ENCODE assay signal across 8 cellular contexts in the genomic region with DNA sequence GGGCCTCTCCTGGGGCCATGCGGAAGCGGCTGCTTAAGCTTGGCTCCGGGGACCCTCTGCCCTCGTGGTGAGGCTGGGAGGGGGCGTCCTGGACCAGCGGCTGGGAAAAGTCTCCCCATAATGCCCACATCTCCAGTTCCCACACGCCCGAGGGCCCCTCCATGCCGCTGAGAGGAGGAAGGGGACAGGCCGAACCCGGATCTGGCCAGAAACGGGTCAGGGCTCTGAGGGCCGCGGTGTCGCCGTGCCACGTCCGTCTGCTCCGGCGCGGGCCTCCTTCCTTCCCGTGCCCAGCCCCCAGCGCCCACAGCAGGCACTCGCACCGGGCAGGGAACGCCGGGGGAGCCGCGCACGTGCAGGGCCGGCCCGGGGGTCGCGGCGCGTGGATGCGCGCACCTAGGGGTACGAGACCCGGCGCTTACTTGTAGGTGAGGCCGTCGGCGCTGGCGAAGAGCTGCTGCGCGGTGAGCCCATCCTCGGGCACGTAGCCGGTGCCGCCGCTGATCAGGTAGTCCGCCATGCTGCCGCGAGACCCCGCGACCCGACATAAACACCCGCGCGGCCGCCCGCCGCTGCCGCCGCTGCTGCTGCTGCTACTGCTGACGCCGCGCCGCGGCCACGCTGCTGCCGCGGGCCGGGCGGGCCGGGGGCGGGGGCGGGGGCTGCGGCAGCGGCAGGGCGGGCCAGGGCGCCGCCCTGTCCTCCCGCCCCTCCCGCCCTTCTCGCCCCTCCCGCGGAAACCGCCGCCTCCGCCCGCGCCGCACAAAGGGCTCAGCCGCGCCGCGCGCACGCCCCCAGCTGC. TPM values are rescaled to one million over a fixed set of nuclear protein-coding genes. Genes with fewer than 3 reads are reported as not detected.
DNase-seq lines count a peak whose midpoint lies in the region; ATAC-seq and TF ChIP-seq lines count a peak whose summit lies in the region.

No MANE protein-coding gene starts in this region.

- H3K9me3 ChIP-seq in MG63, result no peaks in the 10 kb centered on the region
- H3K9me3 ChIP-seq in mucosa of descending colon, result no peaks in the 10 kb centered on the region

- peaks cover 45% of the 10 kb centered on the region for H3K4me1 Mint-ChIP-seq in stimulated activated naive CD8-positive, alpha-beta T cell treated with anti-CD3 and anti-CD28 coated beads, Interleukin-15, Interleukin-2, amounts not matched to agents 100 ng/mL and 50 ng/mL, for 24 hours (ENCODE audit: low read depth)

- H3K9me3 Mint-ChIP-seq in stimulated activated naive CD8-positive, alpha-beta T cell treated with anti-CD3 and anti-CD28 coated beads, Interleukin-15, Interleukin-2, amounts not matched to agents 100 ng/mL and 50 ng/mL, for 24 hours, result no peaks in the 10 kb centered on the region

- peak overlapping the region; percentile 91 for H3K4me3 Mint-ChIP-seq in stimulated activated naive CD8-positive, alpha-beta T cell treated with anti-CD3 and anti-CD28 coated beads, Interleukin-15, Interleukin-2, amounts not matched to agents 100 ng/mL and 50 ng/mL, for 24 hours

- DNase-seq in MG63 (peak; percentile 47), mucosa of descending colon (peak; percentile 58 to 78 (median 74)), cortex of kidney (lab: John Stamatoyannopoulos, UW) (no peak)
- peak; percentile 64 to 68 for DNase-seq in activated CD4-positive, alpha-beta T cell treated with anti-CD3 and anti-CD28 coated beads for 4 hours
- peak; percentile 56 for DNase-seq in effector CD4-positive, alpha-beta T cell

- TF ChIP-seq CTCF in mucosa of descending colon (IDR thresholded peaks at IDR 0.05), result no peak

- H3K36me3 Mint-ChIP-seq in stimulated activated naive CD8-positive, alpha-beta T cell treated with anti-CD3 and anti-CD28 coated beads, Interleukin-15, Interleukin-2, amounts not matched to agents 100 ng/mL and 50 ng/mL, for 24 hours (ENCODE audit: low read depth), result peaks cover 27% of the 10 kb centered on the region

- peak overlapping the region; percentile 90 for H3K27ac Mint-ChIP-seq in stimulated activated naive CD8-positive, alpha-beta T cell treated with anti-CD3 and anti-CD28 coated beads, Interleukin-15, Interleukin-2, amounts not matched to agents 100 ng/mL and 50 ng/mL, for 24 hours

- H3K27me3 ChIP-seq in MG63, result no peaks in the 10 kb centered on the region

- intact Hi-C loops in mucosa of descending colon (cut with DNase I, micrococcal nuclease), result no loop called here

- H3K4me3 ChIP-seq in GM08714 (ENCODE audit: low read length), result peak overlapping the region; percentile 76
- peak overlapping the region; percentile 67 for H3K4me3 ChIP-seq in MG63
- H3K4me3 ChIP-seq in mucosa of descending colon, result peak overlapping the region; percentile 32

- peaks cover 14% of the 10 kb centered on the region for H3K4me1 ChIP-seq in mucosa of descending colon (ENCODE audit: low read depth)

- H3K36me3 ChIP-seq in MG63 (no peaks in the 10 kb centered on the region; the same call in none of the 2 replicates), mucosa of descending colon (ENCODE audit: low read depth) (no peaks in the 10 kb centered on the region)

- ATAC-seq in mucosa of descending colon (peak; percentile 18), HG02678 (IDR thresholded peaks at IDR 0.05; ENCODE audit: unreplicated experiment) (no peak)

- peaks cover 4% of the 10 kb centered on the region for H3K27me3 Mint-ChIP-seq in stimulated activated naive CD8-positive, alpha-beta T cell treated with anti-CD3 and anti-CD28 coated beads, Interleukin-15, Interleukin-2, amounts not matched to agents 100 ng/mL and 50 ng/mL, for 24 hours

RNA-seq across cellular contexts. Expression of a gene that starts 4.2 kb away (rescaled TPM):
- total RNA-seq in MG63 (2014; rRNA removed; shearing (Covaris generic); ENCODE audit: low replicate concordance), result 42.1 and 67.6 TPM in 2 replicates
- total RNA-seq in mucosa of descending colon, result 10 to 100 TPM; 21.3 to 37.0 (median 35.5) TPM

RNA-seq across cellular contexts. Expression of a gene that starts 44.1 kb away (rescaled TPM):
- not detected in 2 replicates for total RNA-seq in MG63 (2014; rRNA removed; shearing (Covaris generic); ENCODE audit: low replicate concordance)
- 1 to 10 TPM in 1 of 3 donors, under 1 TPM in 1, not detected in 1; 0.43 to 3.1 TPM for total RNA-seq in mucosa of descending colon

RNA-seq across cellular contexts. Expression of a gene that starts 50.1 kb away (rescaled TPM):
- total RNA-seq in MG63 (2014; rRNA removed; shearing (Covaris generic); ENCODE audit: low replicate concordance), result 7.6 and 10.0 TPM in 2 replicates
- total RNA-seq in mucosa of descending colon, result 1 to 10 TPM; 5.8 to 9.8 (median 6.6) TPM
